In genomic region chr17:55266051-55266957, GRCh38 we compare ENCODE assay signal across 11 cellular contexts. TPM values are rescaled to one million over a fixed set of nuclear protein-coding genes. Genes with fewer than 3 reads are reported as not detected.
DNase-seq lines count a peak whose midpoint lies in the region; ATAC-seq and TF ChIP-seq lines count a peak whose summit lies in the region.
"Had no signal": no experiment of that assay in that cellular context is flagged by ENCODE, and none has a peak within 500 bp of the region (broad histone marks: within the 10 kb centered on the region; RNA-seq: fewer than 3 reads in every experiment).

No MANE protein-coding gene starts in this region.

- H3K27me3 ChIP-seq in lung (ENCODE audit: control insufficient read depth, insufficient read depth) (no peaks in the 10 kb centered on the region), tibial nerve (peaks cover 0 to 8% of the 10 kb centered on the region in 2 donors)

- peak; percentile 59 for DNase-seq in activated CD8-positive, alpha-beta memory T cell treated with anti-CD3 and anti-CD28 coated beads for 24 hours
- no peak for DNase-seq in activated CD8-positive, alpha-beta memory T cell treated with anti-CD3 and anti-CD28 coated beads, Interleukin-2, amount 50 U/mL, for 4 hours
- DNase-seq in ecto neural progenitor cell (ENCODE audit: low spot score) (peak; percentile 59), lung (ENCODE audit: low spot score) (no peak), tibial nerve (ENCODE audit: low spot score in 2 of 2) (no peak), SHP77 treated with DMSO at 0.1 percent for 48 hours (lab: John Stamatoyannopoulos, UW) (no peak), DMS79 treated with DMSO at 0.1 percent for 48 hours (lab: John Stamatoyannopoulos, UW) (no peak), NCI-H2107 (lab: John Stamatoyannopoulos, UW) (no peak)
- DNase-seq: SW 1271 had no signal

- H3K4me1 ChIP-seq in lung (ENCODE audit: control insufficient read depth in 2 of 2, insufficient read depth in 2 of 2, low read length in 2 of 2): peaks cover 2 to 6% of the 10 kb centered on the region in 2 donors
- H3K4me1 ChIP-seq in tibial nerve: peaks cover 0 to 39% (median 12%) of the 10 kb centered on the region in 4 donors
- H3K4me1 ChIP-seq: BLaER1 had no signal

- H3K36me3 ChIP-seq in lung (ENCODE audit: control insufficient read depth in 2 of 2, insufficient read depth in 2 of 2, low read length in 2 of 2) (no peaks in the 10 kb centered on the region), tibial nerve (no peaks in the 10 kb centered on the region)
- H3K36me3 ChIP-seq: BLaER1 had no signal

- TF ChIP-seq POLR2A in tibial nerve (IDR thresholded peaks at IDR 0.05): no peak

- 13 to 14% methylated on average over 25 of the region's 25 CpGs for WGBS in lung, 2 donors
- WGBS in tibial nerve, 2 donors: 12% methylated on average over 22 to 23 of the region's 25 CpGs

- TF ChIP-seq EP300 in tibial nerve (IDR thresholded peaks at IDR 0.05): no peak

- peak overlapping the region; percentile 1 for H3K4me3 ChIP-seq in lung
- H3K4me3 ChIP-seq in tibial nerve: peak overlapping the region; percentile 38 to 74 (median 64)
- H3K4me3 ChIP-seq: BLaER1 had no signal

- H3K27ac ChIP-seq in lung (ENCODE audit: low read depth in 1 of 2, low read length in 1 of 2) (peak overlapping the region; percentile 76 to 88), tibial nerve (peak overlapping the region; percentile 81 to 97 (median 90))
- H3K27ac ChIP-seq: BLaER1 had no signal

- no peak for TF ChIP-seq CTCF in lung (IDR thresholded peaks at IDR 0.05; ENCODE audit: control extremely low read depth, extremely low read depth)
- no peak for TF ChIP-seq CTCF in tibial nerve (IDR thresholded peaks at IDR 0.05)

- H3K9me3 ChIP-seq in lung (ENCODE audit: control insufficient read depth in 2 of 2, insufficient read depth in 1 of 2, low read length in 1 of 2) (no peaks in the 10 kb centered on the region), tibial nerve (peaks cover 0 to 3% (median 0%) of the 10 kb centered on the region in 4 donors)

- ATAC-seq in lung (ENCODE audit: insufficient read depth, low FRiP score): no peak

RNA-seq across cellular contexts. Expression of gene HLF, which starts 1.5 kb away (rescaled TPM):
- total RNA-seq in lung (10 to 100 TPM in 1 of 2 donors, 1 to 10 TPM in 1; 9.9 to 21.3 TPM), tibial nerve (10 to 100 TPM; 19.5 to 42.5 (median 36.0) TPM)
- 1 to 10 TPM; 3.2 to 5.8 TPM for polyA plus RNA-seq in lung
- total RNA-seq: dermis microvascular lymphatic vessel endothelial cell had no signal

Comparison
In these comparisons a context has a peak if more than half of its experiments do, and no peak if none do; other contexts are left out.
1. DNase-seq: peak in activated CD8-positive, alpha-beta memory T cell treated with anti-CD3 and anti-CD28 coated beads for 24 hours (single experiment) and ecto neural progenitor cell (single experiment); none in activated CD8-positive, alpha-beta memory T cell treated with anti-CD3 and anti-CD28 coated beads, Interleukin-2, amount 50 U/mL, for 4 hours (single experiment), lung (single experiment), tibial nerve (0 of 2), SHP77 treated with DMSO at 0.1 percent for 48 hours (single experiment), DMS79 treated with DMSO at 0.1 percent for 48 hours (single experiment) and NCI-H2107 (single experiment).